ENCODE assay signal across 25 cellular contexts in the genomic region with DNA sequence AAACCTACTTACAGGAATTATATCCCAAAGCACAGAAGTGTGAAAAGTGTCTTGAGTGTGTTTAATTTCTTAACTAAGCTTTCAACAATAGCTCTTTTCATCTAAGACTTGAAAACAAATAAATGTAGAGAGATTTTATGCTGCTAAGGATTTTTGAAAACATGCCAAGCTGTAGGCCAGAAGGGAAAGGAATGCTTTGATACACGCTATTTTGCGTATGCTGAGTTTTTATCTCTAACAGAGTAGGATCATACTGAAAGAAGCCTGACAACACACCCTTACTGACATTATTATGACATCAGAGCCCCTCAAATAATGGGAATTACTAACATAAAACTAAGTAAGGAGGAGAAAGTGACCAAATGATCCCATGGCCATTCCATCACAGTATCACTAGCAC.
DNase-seq lines count a peak whose midpoint lies in the region; ATAC-seq, FAIRE-seq and TF ChIP-seq lines count a peak whose summit lies in the region.
"Had no signal": no experiment of that assay in that cellular context is flagged by ENCODE, and none has a peak within 500 bp of the region (broad histone marks: within the 10 kb centered on the region; RNA-seq: fewer than 3 reads in every experiment).

No MANE protein-coding gene starts in this region.

- no peaks in the 10 kb centered on the region for H3K79me2 ChIP-seq in osteoblast (ENCODE audit: insufficient read depth, low read length)

- no peak for TF ChIP-seq POLR2A in spleen (IDR thresholded peaks at IDR 0.05)

- H4K20me1 ChIP-seq in osteoblast (ENCODE audit: insufficient read depth, low read length): no peaks in the 10 kb centered on the region

- H3K36me3 ChIP-seq in SK-N-MC (ENCODE audit: insufficient read depth, low read length) (no peaks in the 10 kb centered on the region), brain microvascular endothelial cell (replicated peaks) (no peaks in the 10 kb centered on the region), osteoblast (ENCODE audit: insufficient read depth, low read length) (no peaks in the 10 kb centered on the region), spleen (no peaks in the 10 kb centered on the region)
- H3K36me3 ChIP-seq: HAP-1 had no signal

- no peaks in the 10 kb centered on the region for H3K9me3 Mint-ChIP-seq in activated T-cell treated with anti-CD3 and anti-CD28 coated beads, Interleukin-2, amount 50 U/mL, for 72 hours
- H3K9me3 Mint-ChIP-seq: CD4-positive, alpha-beta memory T cell had no signal

- H3K4me1 Mint-ChIP-seq in activated T-cell treated with anti-CD3 and anti-CD28 coated beads, Interleukin-2, amount 50 U/mL, for 72 hours (ENCODE audit: low read depth): no peaks in the 10 kb centered on the region
- H3K4me1 Mint-ChIP-seq: CD4-positive, alpha-beta memory T cell had no signal

- no peak overlapping the region for H3K4me3 Mint-ChIP-seq in activated T-cell treated with anti-CD3 and anti-CD28 coated beads, Interleukin-2, amount 50 U/mL, for 72 hours
- H3K4me3 Mint-ChIP-seq: CD4-positive, alpha-beta memory T cell had no signal

- DNase-seq in SK-N-MC (ENCODE audit: low read depth, low spot score) (no peak), brain microvascular endothelial cell (peak; percentile 31), fibroblast of the aortic adventitia (ENCODE audit: low read depth) (peak; percentile 70), osteoblast (ENCODE audit: insufficient read length, low spot score, missing footprints) (peak; percentile 80), MV-4-11 (lab: John Stamatoyannopoulos, UW) (no peak), spleen (no peak), frontal cortex (ENCODE audit: low spot score in 2 of 2) (no peak)
- DNase-seq in activated T-cell treated with anti-CD3 and anti-CD28 coated beads, Interleukin-2, amount 50 U/mL, for 72 hours: no peak
- DNase-seq: Calu3; CD4-positive, alpha-beta memory T cell; EL; GM23248; MM.1S; NCI-H1092 treated with DMSO at 0.1 percent for 48 hours; NCI-H146; NCI-H2081 treated with DMSO at 0.1 percent for 48 hours; NCI-H748 treated with DMSO at 0.1 percent for 48 hours; NK-92 treated with Interleukin-12 subunit alpha and Interleukin-12 subunit beta, amount 100 ng/mL, for 24 hours had no signal

- H3K27me3 ChIP-seq in brain microvascular endothelial cell (replicated peaks) (no peaks in the 10 kb centered on the region), osteoblast (ENCODE audit: insufficient read depth, low read length) (no peaks in the 10 kb centered on the region), spleen (replicated peaks in 1 of 7) (no peaks in the 10 kb centered on the region)

- H3K4me3 ChIP-seq in SK-N-MC (peak overlapping the region; percentile 53), brain microvascular endothelial cell (ENCODE audit: low read depth, low read length) (no peak overlapping the region), fibroblast of the aortic adventitia (ENCODE audit: low read depth, low read length) (no peak overlapping the region), osteoblast (ENCODE audit: insufficient read depth, low read length) (no peak overlapping the region), spleen (no peak overlapping the region)
- H3K4me3 ChIP-seq: A549, GM12878, GM23248, HAP-1 had no signal

- no peak for ATAC-seq in activated T-cell treated with anti-CD3 and anti-CD28 coated beads, Interleukin-2, amount 50 U/mL, for 72 hours (replicated peaks in 1 of 2)
- ATAC-seq: A549, GM12878, Right ventricle myocardium inferior had no signal

- peak overlapping the region; percentile 36 for H3K4me2 ChIP-seq in osteoblast (ENCODE audit: insufficient read depth, low read length)
- H3K4me2 ChIP-seq: A549 had no signal

- intact Hi-C loops in spleen (cut with DNase I; ENCODE audit: low total_unique reads): no loop called here

- H3K9ac ChIP-seq in SK-N-MC (ENCODE audit: insufficient read length): peak overlapping the region; percentile 9
- H3K9ac ChIP-seq: GM23248 had no signal

- H3K4me1 ChIP-seq in osteoblast (ENCODE audit: insufficient read depth, low read length): peaks cover 8% of the 10 kb centered on the region
- peaks cover 0 to 6% (median 0%) of the 10 kb centered on the region in 6 donors for H3K4me1 ChIP-seq in spleen
- H3K4me1 ChIP-seq: HAP-1 had no signal

- no peaks in the 10 kb centered on the region for H3K36me3 Mint-ChIP-seq in activated T-cell treated with anti-CD3 and anti-CD28 coated beads, Interleukin-2, amount 50 U/mL, for 72 hours (ENCODE audit: insufficient read depth in 2 of 2)
- H3K36me3 Mint-ChIP-seq: CD4-positive, alpha-beta memory T cell had no signal

- H3K27ac Mint-ChIP-seq in activated T-cell treated with anti-CD3 and anti-CD28 coated beads, Interleukin-2, amount 50 U/mL, for 72 hours: no peak overlapping the region
- H3K27ac Mint-ChIP-seq: CD4-positive, alpha-beta memory T cell had no signal

- H3K27ac ChIP-seq in SK-N-MC: peak overlapping the region; percentile 73
- H3K27ac ChIP-seq in brain microvascular endothelial cell: no peak overlapping the region
- peak overlapping the region; percentile 4 for H3K27ac ChIP-seq in osteoblast (ENCODE audit: low read depth, low read length)
- H3K27ac ChIP-seq in spleen: no peak overlapping the region
- H3K27ac ChIP-seq: A549, GM23248, HL-60 had no signal

- in situ Hi-C loops in brain microvascular endothelial cell (cut with HindIII; ENCODE audit: low pct_ligation_motif_present, low sequenced_read_pairs): no loop called here

- peak overlapping the region; percentile 33 for H2AFZ ChIP-seq in osteoblast (ENCODE audit: low read length)
- H2AFZ ChIP-seq: GM23248 had no signal

- WGBS in spleen, 5 donors: 68 to 88% (median 83%) methylated on average over 2 of the region's 2 CpGs

- no peaks in the 10 kb centered on the region for H3K9me3 ChIP-seq in SK-N-MC (ENCODE audit: low read depth, low read length)
- no peaks in the 10 kb centered on the region for H3K9me3 ChIP-seq in osteoblast (ENCODE audit: low read depth, low read length)
- H3K9me3 ChIP-seq in spleen: no peaks in the 10 kb centered on the region
- H3K9me3 ChIP-seq: A549, HAP-1 had no signal

- TF ChIP-seq CTCF in brain microvascular endothelial cell (IDR thresholded peaks at IDR 0.05; ENCODE audit: low read depth, low read length, missing control alignments) (no peak), fibroblast of the aortic adventitia (IDR thresholded peaks at IDR 0.05; ENCODE audit: insufficient read depth, low read length) (no peak), osteoblast (IDR thresholded peaks at IDR 0.05; ENCODE audit: extremely low read depth, low read depth, low read length) (no peak), spleen (IDR thresholded peaks at IDR 0.05 in 8 of 11, conservative IDR thresholded peaks at IDR 0.05 in 3 of 11) (no peak)

- no peak for FAIRE-seq in frontal cortex (lab: Jason Lieb, UNC)
- FAIRE-seq: A549, GM12878, HTR-8/SVneo, RCC 7860 had no signal

- no peaks in the 10 kb centered on the region for H3K27me3 Mint-ChIP-seq in activated T-cell treated with anti-CD3 and anti-CD28 coated beads, Interleukin-2, amount 50 U/mL, for 72 hours (ENCODE audit: low read depth)
- H3K27me3 Mint-ChIP-seq: CD4-positive, alpha-beta memory T cell had no signal

Comparison
In these comparisons a context has a peak if more than half of its experiments do, and no peak if none do; other contexts are left out.
1. DNase-seq: peak in brain microvascular endothelial cell (single experiment), fibroblast of the aortic adventitia (single experiment) and osteoblast (single experiment); none in SK-N-MC (single experiment), activated T-cell treated with anti-CD3 and anti-CD28 coated beads, Interleukin-2, amount 50 U/mL, for 72 hours (0 of 2), MV-4-11 (single experiment), spleen (single experiment) and frontal cortex (0 of 2).
2. H3K27ac ChIP-seq: peak in SK-N-MC (single experiment) and osteoblast (single experiment); none in brain microvascular endothelial cell (single experiment) and spleen (0 of 8).